In the genomic region with DNA sequence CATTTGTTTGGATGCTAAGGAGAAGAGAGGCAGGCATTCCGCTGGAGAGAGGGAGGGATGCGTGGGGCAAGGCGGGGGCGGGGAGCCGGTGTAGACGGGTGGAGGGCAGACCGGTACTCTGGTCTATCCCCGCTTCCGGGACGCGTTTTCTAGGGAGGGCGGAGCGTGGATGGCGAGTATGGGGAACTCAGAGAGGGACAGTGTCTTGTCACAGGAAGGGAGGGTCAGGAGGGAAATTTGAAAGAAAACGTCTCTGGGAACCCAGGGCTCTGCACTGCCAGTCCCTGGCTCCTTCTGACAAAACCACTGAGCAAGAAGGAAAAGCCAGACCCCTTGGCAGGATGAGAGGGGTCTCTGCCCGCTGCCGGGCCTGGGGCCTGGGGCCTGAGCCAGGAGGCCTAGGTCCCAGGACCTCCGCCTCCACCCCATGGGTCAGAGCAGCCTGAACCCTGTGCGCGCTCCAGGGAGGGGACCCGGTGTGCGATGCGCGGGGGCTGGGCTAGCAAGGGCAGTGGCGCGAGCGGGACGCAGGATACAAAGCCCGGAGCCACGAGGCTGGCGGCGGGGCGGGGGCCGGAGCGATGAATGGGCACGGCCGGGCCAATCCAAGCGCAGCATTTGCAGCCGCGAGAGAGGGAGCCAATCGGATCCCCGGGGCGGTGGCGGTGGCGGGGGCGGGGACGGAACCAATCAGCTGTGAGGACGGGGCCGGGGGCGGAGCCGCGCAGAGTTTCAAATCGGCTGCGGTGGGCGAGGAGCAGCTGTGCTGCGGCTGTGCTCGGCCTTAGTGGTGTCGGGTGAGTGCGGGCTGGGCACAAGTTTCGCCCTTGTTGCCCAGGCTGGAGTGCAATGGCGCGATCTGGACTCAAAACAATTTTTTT, we compare ENCODE assay signal across 8 cellular contexts. TPM values are rescaled to one million over a fixed set of nuclear protein-coding genes. Genes with fewer than 3 reads are reported as not detected.
A peak's percentile ranks its signal among the peaks of the same experiment; 100 is the strongest.
DNase-seq lines count a peak whose midpoint lies in the region; ATAC-seq and TF ChIP-seq lines count a peak whose summit lies in the region.

A gene with protein sequence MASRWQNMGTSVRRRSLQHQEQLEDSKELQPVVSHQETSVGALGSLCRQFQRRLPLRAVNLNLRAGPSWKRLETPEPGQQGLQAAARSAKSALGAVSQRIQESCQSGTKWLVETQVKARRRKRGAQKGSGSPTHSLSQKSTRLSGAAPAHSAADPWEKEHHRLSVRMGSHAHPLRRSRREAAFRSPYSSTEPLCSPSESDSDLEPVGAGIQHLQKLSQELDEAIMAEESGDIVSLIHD (plus strand): TSS at position 764 of the 881 bp plus-strand sequence. CDS start 656 bp downstream, outside the sequence.

- H3K79me2 ChIP-seq in neural progenitor cell (ENCODE audit: low read depth), result peaks cover 37% of the 10 kb centered on the region

- peaks cover 18% of the 10 kb centered on the region for H4K20me1 ChIP-seq in neural progenitor cell (ENCODE audit: low read depth)

- TF ChIP-seq EP300 in stomach (IDR thresholded peaks at IDR 0.05), result no peak

- ATAC-seq in GM21786 (IDR thresholded peaks at IDR 0.05; ENCODE audit: unreplicated experiment), result peak; percentile 84

- DNase-seq in DMS79 (lab: John Stamatoyannopoulos, UW) (peak; percentile 92), Kasumi-1 (lab: John Stamatoyannopoulos, UW) (peak; percentile 65 to 74), SHP77 (lab: John Stamatoyannopoulos, UW) (peak; percentile 97 to 98), activated gamma-delta T cell (lab: John Stamatoyannopoulos, UW) (peak; percentile 82), foreskin fibroblast (peak; percentile 98 to 100), neural progenitor cell (ENCODE audit: low spot score) (peak; percentile 99), stomach (peak; percentile 94)

- H3K36me3 ChIP-seq in neural progenitor cell, result no peaks in the 10 kb centered on the region
- H3K36me3 ChIP-seq in stomach, result no peaks in the 10 kb centered on the region

- H3K36me3 Mint-ChIP-seq in neural progenitor cell, result peaks cover 18% of the 10 kb centered on the region

- H3K4me2 ChIP-seq in neural progenitor cell, result peak within 1 kb of the TSS; percentile 86

- peak within 1 kb of the TSS; percentile 92 for H3K27ac ChIP-seq in neural progenitor cell
- H3K27ac ChIP-seq in stomach, result peak within 1 kb of the TSS in 4 of 5 donors; percentile 23 to 75 (median 66)

- H3K27me3 ChIP-seq in neural progenitor cell (no peaks in the 10 kb centered on the region), stomach (peaks cover 0 to 20% (median 0%) of the 10 kb centered on the region in 3 donors)

- H2AFZ ChIP-seq in neural progenitor cell (replicated peaks), result peak within 1 kb of the TSS; percentile 3

- WGBS in stomach, 5 donors, result 0 to 1% (median 1%) methylated on average over 43 to 62 of the region's 62 CpGs

- peaks cover 39% of the 10 kb centered on the region for H3F3A ChIP-seq in neural progenitor cell (ENCODE audit: low read depth)

- TF ChIP-seq CTCF in foreskin fibroblast (IDR thresholded peaks at IDR 0.05; ENCODE audit: low read depth, low read length) (no peak), neural progenitor cell (IDR thresholded peaks at IDR 0.05) (no peak), stomach (IDR thresholded peaks at IDR 0.05) (no peak)

- peak within 1 kb of the TSS; percentile 98 for H3K4me3 Mint-ChIP-seq in neural progenitor cell

- no peak for TF ChIP-seq POLR2A in stomach (IDR thresholded peaks at IDR 0.05)

- H3K4me1 ChIP-seq in neural progenitor cell (peaks cover 37% of the 10 kb centered on the region), stomach (peaks cover 7 to 20% (median 18%) of the 10 kb centered on the region in 4 donors)

- H3K27me3 Mint-ChIP-seq in neural progenitor cell (ENCODE audit: insufficient read depth, low read depth), result peaks cover 14% of the 10 kb centered on the region

- H3K9me3 Mint-ChIP-seq in neural progenitor cell, result peaks cover 8% of the 10 kb centered on the region

- H3K27ac Mint-ChIP-seq in neural progenitor cell, result peak within 1 kb of the TSS; percentile 97

- H3K9ac ChIP-seq in neural progenitor cell, result peak within 1 kb of the TSS; percentile 64

- H3K9me3 ChIP-seq in neural progenitor cell (ENCODE audit: low read depth) (no peaks in the 10 kb centered on the region), stomach (no peaks in the 10 kb centered on the region)

- intact Hi-C loops in stomach (cut with DNase I; ENCODE audit: low total_unique reads), result no loop called here

- H3K4me3 ChIP-seq in foreskin fibroblast (ENCODE audit: low read depth in 1 of 2, low read length in 2 of 2) (peak within 1 kb of the TSS; percentile 66 to 75), neural progenitor cell (peak within 1 kb of the TSS; percentile 79), stomach (peak within 1 kb of the TSS; percentile 52 to 67 (median 58))

- H3K4me1 Mint-ChIP-seq in neural progenitor cell, result peaks cover 57% of the 10 kb centered on the region

RNA-seq across cellular contexts. Expression of the gene that starts here (rescaled TPM):
- total RNA-seq in neural progenitor cell (ENCODE audit: low replicate concordance), result 71.3 and 151 TPM in 2 replicates
- 1 to 10 TPM in 3 of 5 donors, under 1 TPM in 2; 0.87 to 8.5 (median 1.8) TPM for total RNA-seq in stomach
- polyA plus RNA-seq in stomach, result 1 to 10 TPM in 2 of 3 donors, under 1 TPM in 1; 0.76 to 3.1 (median 2.1) TPM

Comparison
In these comparisons a context has a peak if more than half of its experiments do, and no peak if none do; other contexts are left out.
1. Peak in every context shown above with its lines: DNase-seq, ATAC-seq, H3K4me3 ChIP-seq and H3K27ac ChIP-seq.